Comparison of ENCODE assay signal across 2 cellular contexts in the genomic region with DNA sequence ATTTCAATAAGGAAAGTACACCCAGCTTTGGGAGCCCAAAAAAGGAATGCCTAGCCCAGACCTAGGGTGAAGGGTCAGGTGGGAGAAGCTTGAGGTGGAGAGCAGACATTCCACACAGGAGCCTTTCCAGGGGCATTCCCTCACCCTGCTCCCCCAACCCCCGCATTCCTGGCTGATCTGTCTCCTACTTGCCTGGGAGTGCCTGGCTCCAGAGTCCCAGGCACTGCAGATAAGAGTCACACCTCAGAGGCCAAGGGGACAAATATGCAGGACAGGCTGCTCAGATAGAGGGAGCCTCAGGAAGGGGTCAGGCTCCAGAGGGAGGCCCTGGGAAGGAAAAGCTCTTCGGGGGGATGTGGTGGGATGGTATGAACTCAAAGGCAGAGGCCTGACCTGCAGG.
TF ChIP-seq lines count a peak whose summit lies in the region.

No MANE protein-coding gene starts in this region.

TF ChIP-seq in GM23338, 12 proteins besides CTCF, POLR2A, EP300 and RAD21:
- no peak for TF ChIP-seq ZNF331 (CRISPR knock-in tag; IDR thresholded peaks at IDR 0.05; ENCODE audit: low read depth)
- TF ChIP-seq EZH2 (IDR thresholded peaks at IDR 0.05; ENCODE audit: low read depth, unreplicated experiment): no peak
- no peak for TF ChIP-seq STAT1 (IDR thresholded peaks at IDR 0.05; ENCODE audit: unreplicated experiment)

TF ChIP-seq in WTC11, 78 proteins besides CTCF, POLR2A, EP300 and RAD21:
- TF ChIP-seq GRHL2 (CRISPR knock-in tag; IDR thresholded peaks at IDR 0.05; ENCODE audit: insufficient replicate concordance, severe bottlenecking): no peak
- TF ChIP-seq IRF2 (CRISPR knock-in tag; IDR thresholded peaks at IDR 0.05; ENCODE audit: borderline replicate concordance, low read depth): no peak
- TF ChIP-seq ELF4 (CRISPR knock-in tag; IDR thresholded peaks at IDR 0.05; ENCODE audit: low read depth): no peak
- TF ChIP-seq, protein P1, sequence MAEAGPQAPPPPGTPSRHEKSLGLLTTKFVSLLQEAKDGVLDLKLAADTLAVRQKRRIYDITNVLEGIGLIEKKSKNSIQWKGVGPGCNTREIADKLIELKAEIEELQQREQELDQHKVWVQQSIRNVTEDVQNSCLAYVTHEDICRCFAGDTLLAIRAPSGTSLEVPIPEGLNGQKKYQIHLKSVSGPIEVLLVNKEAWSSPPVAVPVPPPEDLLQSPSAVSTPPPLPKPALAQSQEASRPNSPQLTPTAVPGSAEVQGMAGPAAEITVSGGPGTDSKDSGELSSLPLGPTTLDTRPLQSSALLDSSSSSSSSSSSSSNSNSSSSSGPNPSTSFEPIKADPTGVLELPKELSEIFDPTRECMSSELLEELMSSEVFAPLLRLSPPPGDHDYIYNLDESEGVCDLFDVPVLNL (CRISPR knock-in tag; IDR thresholded peaks at IDR 0.05; ENCODE audit: borderline replicate concordance, low read depth): no peak
- TF ChIP-seq AR (CRISPR knock-in tag; IDR thresholded peaks at IDR 0.05): no peak
- no peak for TF ChIP-seq ZNF512 (CRISPR knock-in tag; IDR thresholded peaks at IDR 0.05; ENCODE audit: borderline replicate concordance)
- no peak for TF ChIP-seq HMGA2 (CRISPR knock-in tag; IDR thresholded peaks at IDR 0.05)
- no peak for TF ChIP-seq ZNF263 (CRISPR knock-in tag; IDR thresholded peaks at IDR 0.05; ENCODE audit: low read depth)
- TF ChIP-seq ATF6 (CRISPR knock-in tag; IDR thresholded peaks at IDR 0.05): no peak
- TF ChIP-seq NR1H2 (CRISPR knock-in tag; IDR thresholded peaks at IDR 0.05): no peak
- no peak for TF ChIP-seq ZNF423 (CRISPR knock-in tag; IDR thresholded peaks at IDR 0.05)
- TF ChIP-seq, protein P2, sequence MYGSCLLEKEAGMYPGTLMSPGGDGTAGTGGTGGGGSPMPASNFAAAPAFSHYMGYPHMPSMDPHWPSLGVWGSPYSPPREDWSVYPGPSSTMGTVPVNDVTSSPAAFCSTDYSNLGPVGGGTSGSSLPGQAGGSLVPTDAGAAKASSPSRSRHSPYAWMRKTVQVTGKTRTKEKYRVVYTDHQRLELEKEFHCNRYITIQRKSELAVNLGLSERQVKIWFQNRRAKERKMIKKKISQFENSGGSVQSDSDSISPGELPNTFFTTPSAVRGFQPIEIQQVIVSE (CRISPR knock-in tag; IDR thresholded peaks at IDR 0.05; ENCODE audit: borderline replicate concordance): no peak
- TF ChIP-seq ZSCAN18 (CRISPR knock-in tag; IDR thresholded peaks at IDR 0.05): no peak
- no peak for TF ChIP-seq RELA (CRISPR knock-in tag; IDR thresholded peaks at IDR 0.05; ENCODE audit: borderline replicate concordance)
